In the genomic region with DNA sequence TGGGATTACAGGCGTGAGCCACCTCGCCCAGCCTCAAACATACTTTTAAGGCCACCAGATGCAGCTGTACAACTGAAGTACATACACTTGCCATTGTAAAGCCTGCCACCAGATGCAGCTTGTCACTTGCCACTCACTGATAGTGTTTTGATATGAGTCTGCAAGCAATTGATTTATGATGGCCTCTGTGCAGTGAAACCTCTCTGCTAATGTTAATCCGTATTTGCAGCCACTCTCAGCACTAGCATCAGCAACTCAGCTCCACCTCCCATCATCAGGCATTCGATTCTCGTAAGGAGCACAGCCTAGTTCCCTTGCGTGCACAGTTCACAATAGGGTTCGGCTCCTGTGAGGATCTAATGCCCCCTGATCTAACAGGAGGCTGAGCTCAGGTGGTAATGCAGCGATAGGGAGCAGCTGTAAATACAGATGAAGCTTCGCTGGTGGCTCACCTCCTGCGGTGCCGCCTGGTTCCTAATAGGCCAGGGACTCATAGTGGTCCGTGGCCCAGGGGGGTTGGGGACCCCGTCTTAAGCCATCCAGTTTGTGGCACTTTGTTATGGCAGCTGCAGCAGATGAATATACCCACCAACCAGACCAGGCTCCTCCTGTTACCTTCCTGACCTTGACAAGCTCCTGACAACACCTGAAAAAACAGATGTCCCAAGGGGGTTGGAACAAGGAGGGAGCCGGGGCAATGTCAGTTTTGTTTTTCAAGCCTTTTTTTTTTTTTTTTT, we compare ENCODE assay signal across 8 cellular contexts. TPM values are rescaled to one million over a fixed set of nuclear protein-coding genes. Genes with fewer than 3 reads are reported as not detected.
DNase-seq lines count a peak whose midpoint lies in the region; TF ChIP-seq lines count a peak whose summit lies in the region.

No MANE protein-coding gene starts in this region.

- CTCF ChIA-PET in mammary epithelial cell (lab: Charles Lee; ENCODE audit: low non-redundant PET): no interaction called here

- in situ Hi-C loops in mammary epithelial cell (cut with MboI; ENCODE audit: low sequenced_read_pairs in 2 of 2): loop anchor here in 1 of 2 donors (5.0 kb wide), 1 partner anchor 63 kb away; a partner anchor contains a TSS

- H4K20me1 ChIP-seq in mammary epithelial cell (ENCODE audit: insufficient read depth, low read length): peaks cover 8% of the 10 kb centered on the region

- BruUV-seq in mammary epithelial cell (replicated peaks; lab: Mats Ljungman, UMichigan): no TSS peak

- peak overlapping the region; percentile 91 for H3K27ac ChIP-seq in mammary epithelial cell (ENCODE audit: insufficient read depth, low read depth, low read length)
- no peak overlapping the region for H3K27ac ChIP-seq in parathyroid adenoma

- H3K9ac ChIP-seq in mammary epithelial cell (ENCODE audit: insufficient read depth, low read length): no peak overlapping the region
- H3K9ac ChIP-seq in parathyroid adenoma: no peak overlapping the region

- peak; percentile 22 for DNase-seq in ELF-1 (ENCODE audit: low read depth, low spot score)
- DNase-seq in NCI-H2107 treated with DMSO at 0.1 percent for 48 hours (lab: John Stamatoyannopoulos, UW; ENCODE audit: unreplicated experiment): peak; percentile 97
- DNase-seq in mammary epithelial cell: no peak
- DNase-seq in SIG-M5 (lab: John Stamatoyannopoulos, UW): no peak
- no peak for DNase-seq in AML-193 (lab: John Stamatoyannopoulos, UW)
- DNase-seq in globus pallidus (ENCODE audit: low spot score): no peak
- no peak for DNase-seq in NCI-H2196 treated with DMSO at 0.1 percent for 48 hours (lab: John Stamatoyannopoulos, UW; ENCODE audit: unreplicated experiment)

- dilution Hi-C loops in mammary epithelial cell (cut with HindIII; ENCODE audit: low sequenced_read_pairs): no loop called here

- H3K27me3 ChIP-seq in mammary epithelial cell (ENCODE audit: insufficient read depth, low read length) (no peaks in the 10 kb centered on the region), parathyroid adenoma (ENCODE audit: control insufficient read depth, insufficient read depth, low read length) (no peaks in the 10 kb centered on the region)

- H3K4me1 ChIP-seq in mammary epithelial cell (ENCODE audit: insufficient read depth, low read length) (peaks cover 17% of the 10 kb centered on the region), parathyroid adenoma (peaks cover 9% of the 10 kb centered on the region)

- H2AFZ ChIP-seq in mammary epithelial cell (ENCODE audit: low read depth, low read length) (no peak overlapping the region), parathyroid adenoma (peak overlapping the region; percentile 87)

- H3K4me3 ChIP-seq in mammary epithelial cell (replicated peaks in 1 of 3; ENCODE audit: insufficient read depth in 1 of 3, low read depth in 2 of 3, low read length in 3 of 3) (no peak overlapping the region), parathyroid adenoma (ENCODE audit: low read depth, low read length) (peak overlapping the region; percentile 96)

- TF ChIP-seq CTCF in mammary epithelial cell (conservative IDR thresholded peaks at IDR 0.05 in 1 of 2, IDR thresholded peaks at IDR 0.05 in 1 of 2; ENCODE audit: extremely low read depth in 1 of 2, insufficient read depth in 1 of 2, low read depth in 1 of 2, low read length in 2 of 2) (no peak), parathyroid adenoma (IDR thresholded peaks at IDR 0.05) (no peak)

- H3K9me3 ChIP-seq in mammary epithelial cell (replicated peaks; ENCODE audit: insufficient read depth, low read length) (no peaks in the 10 kb centered on the region), parathyroid adenoma (ENCODE audit: control insufficient read depth, low read length) (no peaks in the 10 kb centered on the region)

- H3K4me2 ChIP-seq in mammary epithelial cell (ENCODE audit: insufficient read depth, low read depth, low read length) (no peak overlapping the region), parathyroid adenoma (ENCODE audit: low read length) (peak overlapping the region; percentile 57)

- 93% methylated on average over 9 of the region's 14 CpGs for WGBS in mammary epithelial cell (ENCODE audit: low coverage, missing lambda C conversion rate)

- H3K36me3 ChIP-seq in mammary epithelial cell (ENCODE audit: insufficient read depth, low read length) (peaks cover 7% of the 10 kb centered on the region), parathyroid adenoma (ENCODE audit: control insufficient read depth, insufficient read depth, low read length) (no peaks in the 10 kb centered on the region)

- H3K79me2 ChIP-seq in mammary epithelial cell (ENCODE audit: insufficient read depth, low read length) (peaks cover 37% of the 10 kb centered on the region), parathyroid adenoma (peaks cover 25% of the 10 kb centered on the region)

- intact Hi-C loops in mammary epithelial cell (cut with micrococcal nuclease): loop anchor here (10.0 kb wide), 1 partner anchor 326 kb away; a partner anchor contains a TSS

RNA-seq across cellular contexts. Expression of a gene that starts 1.3 kb away (rescaled TPM):
- total RNA-seq in mammary epithelial cell: 100 to 1,000 TPM; 166 to 239 TPM
- polyA plus RNA-seq in mammary epithelial cell: 131 TPM
- polyA minus RNA-seq in mammary epithelial cell: 238 TPM

RNA-seq across cellular contexts. Expression of a gene that starts 31.1 kb away (rescaled TPM):
- total RNA-seq in mammary epithelial cell: not detected
- not detected for polyA plus RNA-seq in mammary epithelial cell
- polyA minus RNA-seq in mammary epithelial cell: not detected

RNA-seq across cellular contexts. Expression of a gene that starts 58.7 kb away (rescaled TPM):
- 10 to 100 TPM in 1 of 2 donors, 1 to 10 TPM in 1; 2.7 to 10.2 TPM for total RNA-seq in mammary epithelial cell
- polyA plus RNA-seq in mammary epithelial cell: 2.8 TPM
- polyA minus RNA-seq in mammary epithelial cell: 12.4 TPM

Comparison
In these comparisons a context has a peak if more than half of its experiments do, and no peak if none do; other contexts are left out.
1. DNase-seq: peak in ELF-1 (single experiment) and NCI-H2107 treated with DMSO at 0.1 percent for 48 hours (single experiment); none in mammary epithelial cell (single experiment), SIG-M5 (single experiment), AML-193 (0 of 2), globus pallidus (single experiment) and NCI-H2196 treated with DMSO at 0.1 percent for 48 hours (single experiment).